ENCODE assay signal across 8 cellular contexts in the genomic region with DNA sequence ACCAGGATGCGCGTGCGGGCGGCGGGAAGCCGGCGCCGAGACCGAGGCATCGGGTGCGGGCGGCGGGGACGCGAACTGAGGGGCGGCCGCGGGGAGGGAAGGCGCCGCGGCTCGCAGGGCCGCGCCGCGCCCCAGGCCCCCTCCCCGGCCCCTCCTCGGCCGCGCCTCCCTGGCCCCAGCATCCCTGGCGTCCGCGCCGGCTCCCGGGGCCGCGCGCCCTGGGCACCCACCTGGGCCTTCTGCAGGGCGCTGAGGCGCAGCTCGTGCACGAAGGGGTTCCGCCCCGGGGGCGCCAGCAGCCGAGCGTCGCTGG. TPM values are rescaled to one million over a fixed set of nuclear protein-coding genes. Genes with fewer than 3 reads are reported as not detected.
DNase-seq lines count a peak whose midpoint lies in the region; ATAC-seq and TF ChIP-seq lines count a peak whose summit lies in the region.

No MANE protein-coding gene starts in this region.

- no peaks in the 10 kb centered on the region for H3K9me3 Mint-ChIP-seq in CD4-positive, alpha-beta T cell

- peak overlapping the region in 2 of 4 donors; percentile 71 to 99 for H3K4me3 ChIP-seq in adrenal gland
- peak overlapping the region; percentile 29 to 98 (median 51) for H3K4me3 ChIP-seq in liver (ENCODE audit: low read depth in 1 of 3, low read length in 3 of 3)
- H3K4me3 ChIP-seq in urinary bladder (ENCODE audit: low read depth, low read length), result peak overlapping the region; percentile 96

- DNase-seq in CD4-positive, alpha-beta T cell, result no peak
- DNase-seq in adrenal gland, result peak in 4 of 7 donors; percentile 22 to 38 (median 27)
- no peak for DNase-seq in cerebellar cortex (ENCODE audit: low spot score)
- DNase-seq in NCI-H1048 (lab: John Stamatoyannopoulos, UW), result no peak

- no peaks in the 10 kb centered on the region for H3K27me3 Mint-ChIP-seq in CD4-positive, alpha-beta T cell

- intact Hi-C loops in CD4-positive, alpha-beta T cell (cut with DNase I, micrococcal nuclease), result loop anchor here in 1 of 2 experiments (5.0 kb wide), 4 partner anchors 136 to 421 kb away; a partner anchor contains a TSS
- intact Hi-C loops in adrenal gland (cut with DNase I), result no loop called here

- POLR2A ChIA-PET in CD4-positive, alpha-beta T cell (lab: Charles Lee), result interaction anchor here (1.5 to 1.6 kb wide), 2 partner anchors 13 to 137 kb away, joined by 6 to 20 read pairs; no protein-coding TSS in a partner anchor

- H3K4me1 ChIP-seq in adrenal gland (replicated peaks in 1 of 2) (peaks cover 9 to 21% of the 10 kb centered on the region in 2 donors), liver (ENCODE audit: control insufficient read depth in 4 of 4, insufficient read depth in 4 of 4, low read length in 3 of 4) (peaks cover 4 to 17% (median 10%) of the 10 kb centered on the region in 4 donors), urinary bladder (ENCODE audit: insufficient read depth) (no peaks in the 10 kb centered on the region)

- TF ChIP-seq CTCF in CD4-positive, alpha-beta T cell (IDR thresholded peaks at IDR 0.05), result no peak
- TF ChIP-seq CTCF in adrenal gland (IDR thresholded peaks at IDR 0.05) (no peak), liver (IDR thresholded peaks at IDR 0.05; ENCODE audit: low read depth, low read length, missing input control) (no peak)

- peaks cover 20% of the 10 kb centered on the region for H3K36me3 Mint-ChIP-seq in CD4-positive, alpha-beta T cell (ENCODE audit: low read depth)

- H3K27ac ChIP-seq in CD4-positive, alpha-beta T cell (ENCODE audit: low read depth, low read length), result no peak overlapping the region
- peak overlapping the region in 2 of 5 donors; percentile 93 to 98 for H3K27ac ChIP-seq in adrenal gland
- no peak overlapping the region for H3K27ac ChIP-seq in liver (ENCODE audit: low read depth in 1 of 2, low read length in 2 of 2)
- H3K27ac ChIP-seq in urinary bladder (ENCODE audit: low read depth), result no peak overlapping the region

- H3K27me3 ChIP-seq in CD4-positive, alpha-beta T cell (ENCODE audit: control insufficient read depth, insufficient read depth, low read length), result no peaks in the 10 kb centered on the region
- H3K27me3 ChIP-seq in adrenal gland (no peaks in the 10 kb centered on the region), liver (ENCODE audit: control insufficient read depth in 4 of 4, insufficient read depth in 4 of 4, low read length in 3 of 4) (no peaks in the 10 kb centered on the region)

- TF ChIP-seq RAD21 in liver (IDR thresholded peaks at IDR 0.05), result no peak

- H3K4me3 Mint-ChIP-seq in CD4-positive, alpha-beta T cell, result peak overlapping the region; percentile 20

- H3K27ac Mint-ChIP-seq in CD4-positive, alpha-beta T cell, result no peak overlapping the region

- H3K36me3 ChIP-seq in adrenal gland (replicated peaks in 1 of 2) (no peaks in the 10 kb centered on the region), liver (ENCODE audit: control insufficient read depth in 4 of 4, insufficient read depth in 3 of 4, low read depth in 1 of 4, low read length in 3 of 4) (no peaks in the 10 kb centered on the region), urinary bladder (ENCODE audit: insufficient read depth) (no peaks in the 10 kb centered on the region)

- H3K4me1 Mint-ChIP-seq in CD4-positive, alpha-beta T cell (ENCODE audit: low read depth), result peaks cover 26% of the 10 kb centered on the region

- CTCF ChIA-PET in CD4-positive, alpha-beta T cell (lab: Charles Lee), result no interaction called here

- H3K9me3 ChIP-seq in CD4-positive, alpha-beta T cell (ENCODE audit: control insufficient read depth, low read length), result no peaks in the 10 kb centered on the region
- no peaks in the 10 kb centered on the region for H3K9me3 ChIP-seq in adrenal gland (replicated peaks in 1 of 3)
- no peaks in the 10 kb centered on the region for H3K9me3 ChIP-seq in liver (ENCODE audit: control insufficient read depth in 4 of 4, low read length in 3 of 4)

- no peak overlapping the region for H3K9ac ChIP-seq in liver (ENCODE audit: low read depth in 1 of 2, low read length in 2 of 2)

- peak; percentile 44 for ATAC-seq in CD4-positive, alpha-beta T cell (ENCODE audit: poor library complexity)
- ATAC-seq in GM19438 (IDR thresholded peaks at IDR 0.05; ENCODE audit: low read depth, unreplicated experiment), result peak; percentile 27
- peak; percentile 23 for ATAC-seq in HG03439 (IDR thresholded peaks at IDR 0.05; ENCODE audit: unreplicated experiment)

- TF ChIP-seq POLR2A in adrenal gland (IDR thresholded peaks at IDR 0.05), result no peak

- 0 to 1% (median 0%) methylated on average over 12 to 48 of the region's 48 CpGs; no CpG with 5 or more reads in 1 of the 4 donors for WGBS in adrenal gland, 4 donors
- WGBS in liver, result under 1% methylated on average over 48 of the region's 48 CpGs
- under 1% methylated on average over 34 of the region's 48 CpGs for WGBS in urinary bladder

TF ChIP-seq in liver, 16 proteins besides CTCF, POLR2A, EP300 and RAD21:
- TF ChIP-seq YY1 (IDR thresholded peaks at IDR 0.05) (no peak), HNF4A (conservative IDR thresholded peaks at IDR 0.05) (no peak), JUND (IDR thresholded peaks at IDR 0.05) (no peak), TAF1 (conservative IDR thresholded peaks at IDR 0.05) (no peak), FOXA2 (IDR thresholded peaks at IDR 0.05) (no peak), HNF4G (IDR thresholded peaks at IDR 0.05) (no peak), FOXA1 (IDR thresholded peaks at IDR 0.05) (no peak), NR2F2 (IDR thresholded peaks at IDR 0.05) (no peak), RXRA (IDR thresholded peaks at IDR 0.05) (no peak), EGR1 (IDR thresholded peaks at IDR 0.05; ENCODE audit: low read depth in 2 of 2) (no peak), SP1 (IDR thresholded peaks at IDR 0.05) (no peak), GABPA (IDR thresholded peaks at IDR 0.05 in 1 of 2, conservative IDR thresholded peaks at IDR 0.05 in 1 of 2) (no peak)
- TF ChIP-seq, protein P1, sequence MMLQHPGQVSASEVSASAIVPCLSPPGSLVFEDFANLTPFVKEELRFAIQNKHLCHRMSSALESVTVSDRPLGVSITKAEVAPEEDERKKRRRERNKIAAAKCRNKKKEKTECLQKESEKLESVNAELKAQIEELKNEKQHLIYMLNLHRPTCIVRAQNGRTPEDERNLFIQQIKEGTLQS (IDR thresholded peaks at IDR 0.05), result no peak
- TF ChIP-seq, protein P2, sequence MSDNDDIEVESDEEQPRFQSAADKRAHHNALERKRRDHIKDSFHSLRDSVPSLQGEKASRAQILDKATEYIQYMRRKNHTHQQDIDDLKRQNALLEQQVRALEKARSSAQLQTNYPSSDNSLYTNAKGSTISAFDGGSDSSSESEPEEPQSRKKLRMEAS (IDR thresholded peaks at IDR 0.05), result no peak
- TF ChIP-seq, protein P3, sequence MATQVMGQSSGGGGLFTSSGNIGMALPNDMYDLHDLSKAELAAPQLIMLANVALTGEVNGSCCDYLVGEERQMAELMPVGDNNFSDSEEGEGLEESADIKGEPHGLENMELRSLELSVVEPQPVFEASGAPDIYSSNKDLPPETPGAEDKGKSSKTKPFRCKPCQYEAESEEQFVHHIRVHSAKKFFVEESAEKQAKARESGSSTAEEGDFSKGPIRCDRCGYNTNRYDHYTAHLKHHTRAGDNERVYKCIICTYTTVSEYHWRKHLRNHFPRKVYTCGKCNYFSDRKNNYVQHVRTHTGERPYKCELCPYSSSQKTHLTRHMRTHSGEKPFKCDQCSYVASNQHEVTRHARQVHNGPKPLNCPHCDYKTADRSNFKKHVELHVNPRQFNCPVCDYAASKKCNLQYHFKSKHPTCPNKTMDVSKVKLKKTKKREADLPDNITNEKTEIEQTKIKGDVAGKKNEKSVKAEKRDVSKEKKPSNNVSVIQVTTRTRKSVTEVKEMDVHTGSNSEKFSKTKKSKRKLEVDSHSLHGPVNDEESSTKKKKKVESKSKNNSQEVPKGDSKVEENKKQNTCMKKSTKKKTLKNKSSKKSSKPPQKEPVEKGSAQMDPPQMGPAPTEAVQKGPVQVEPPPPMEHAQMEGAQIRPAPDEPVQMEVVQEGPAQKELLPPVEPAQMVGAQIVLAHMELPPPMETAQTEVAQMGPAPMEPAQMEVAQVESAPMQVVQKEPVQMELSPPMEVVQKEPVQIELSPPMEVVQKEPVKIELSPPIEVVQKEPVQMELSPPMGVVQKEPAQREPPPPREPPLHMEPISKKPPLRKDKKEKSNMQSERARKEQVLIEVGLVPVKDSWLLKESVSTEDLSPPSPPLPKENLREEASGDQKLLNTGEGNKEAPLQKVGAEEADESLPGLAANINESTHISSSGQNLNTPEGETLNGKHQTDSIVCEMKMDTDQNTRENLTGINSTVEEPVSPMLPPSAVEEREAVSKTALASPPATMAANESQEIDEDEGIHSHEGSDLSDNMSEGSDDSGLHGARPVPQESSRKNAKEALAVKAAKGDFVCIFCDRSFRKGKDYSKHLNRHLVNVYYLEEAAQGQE (IDR thresholded peaks at IDR 0.05), result no peak
- TF ChIP-seq, protein P4, sequence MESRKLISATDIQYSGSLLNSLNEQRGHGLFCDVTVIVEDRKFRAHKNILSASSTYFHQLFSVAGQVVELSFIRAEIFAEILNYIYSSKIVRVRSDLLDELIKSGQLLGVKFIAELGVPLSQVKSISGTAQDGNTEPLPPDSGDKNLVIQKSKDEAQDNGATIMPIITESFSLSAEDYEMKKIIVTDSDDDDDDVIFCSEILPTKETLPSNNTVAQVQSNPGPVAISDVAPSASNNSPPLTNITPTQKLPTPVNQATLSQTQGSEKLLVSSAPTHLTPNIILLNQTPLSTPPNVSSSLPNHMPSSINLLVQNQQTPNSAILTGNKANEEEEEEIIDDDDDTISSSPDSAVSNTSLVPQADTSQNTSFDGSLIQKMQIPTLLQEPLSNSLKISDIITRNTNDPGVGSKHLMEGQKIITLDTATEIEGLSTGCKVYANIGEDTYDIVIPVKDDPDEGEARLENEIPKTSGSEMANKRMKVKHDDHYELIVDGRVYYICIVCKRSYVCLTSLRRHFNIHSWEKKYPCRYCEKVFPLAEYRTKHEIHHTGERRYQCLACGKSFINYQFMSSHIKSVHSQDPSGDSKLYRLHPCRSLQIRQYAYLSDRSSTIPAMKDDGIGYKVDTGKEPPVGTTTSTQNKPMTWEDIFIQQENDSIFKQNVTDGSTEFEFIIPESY (IDR thresholded peaks at IDR 0.05), result no peak
TF ChIP-seq in liver: peak in this region for 0.

RNA-seq across cellular contexts. Expression of a gene that starts 0.3 kb away (rescaled TPM):
- 10 to 100 TPM; 20.4 to 21.2 TPM for total RNA-seq in CD4-positive, alpha-beta T cell
- 10 to 100 TPM; 33.9 to 59.1 (median 43.4) TPM for total RNA-seq in adrenal gland
- polyA plus RNA-seq in adrenal gland, result 10 to 100 TPM; 23.2 to 45.3 (median 42.8) TPM
- total RNA-seq in liver, result 10 to 100 TPM; 12.0 to 12.8 TPM
- 1 to 10 TPM; 1.5 to 7.7 TPM for polyA plus RNA-seq in liver
- 31.4 TPM for total RNA-seq in urinary bladder
- polyA plus RNA-seq in urinary bladder, result 32.9 TPM

Comparison
In these comparisons a context has a peak if more than half of its experiments do, and no peak if none do; other contexts are left out.
1. DNase-seq: peak in adrenal gland (4 of 7); none in CD4-positive, alpha-beta T cell (0 of 10), cerebellar cortex (single experiment) and NCI-H1048 (single experiment).
2. Peak in every context shown above with its lines, with median percentiles within 50 percentile points of each other: ATAC-seq.